Comparison of ENCODE assay signal across 12 cellular contexts in the genomic region with DNA sequence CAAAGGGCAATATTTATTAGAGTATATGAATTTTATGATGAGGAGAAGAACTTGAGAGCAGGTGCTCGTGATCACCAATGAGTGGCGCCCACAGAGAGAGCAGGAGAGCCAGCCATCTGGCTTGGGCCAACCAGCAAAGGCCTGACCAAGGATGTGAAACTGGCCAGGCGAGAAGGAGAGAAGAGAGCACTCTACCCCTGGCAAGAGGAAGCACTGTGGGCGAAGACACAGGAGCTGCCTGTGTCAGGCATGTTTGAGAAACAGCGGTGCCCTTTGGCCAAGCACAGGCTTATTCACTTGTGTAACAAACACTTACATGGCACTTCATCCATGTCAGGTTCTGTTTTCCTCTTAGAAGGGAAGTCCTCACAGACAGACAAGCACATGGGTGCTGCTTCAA. TPM values are rescaled to one million over a fixed set of nuclear protein-coding genes. Genes with fewer than 3 reads are reported as not detected.
DNase-seq lines count a peak whose midpoint lies in the region; ATAC-seq, FAIRE-seq and TF ChIP-seq lines count a peak whose summit lies in the region.
"Had no signal": no experiment of that assay in that cellular context is flagged by ENCODE, and none has a peak within 500 bp of the region (broad histone marks: within the 10 kb centered on the region; RNA-seq: fewer than 3 reads in every experiment).

No MANE protein-coding gene starts in this region.

- H3K4me3 ChIP-seq in BLaER1: no peak overlapping the region
- H3K4me3 ChIP-seq: HAP-1 had no signal

- H3K27ac ChIP-seq in BLaER1: no peak overlapping the region
- peak overlapping the region; percentile 41 for H3K27ac ChIP-seq in VCaP

- H3K9me3 ChIP-seq in BLaER1: no peaks in the 10 kb centered on the region
- H3K9me3 ChIP-seq: HAP-1 had no signal

- H4K20me1 ChIP-seq in BLaER1: peaks cover 6% of the 10 kb centered on the region

- H3K4me1 Mint-ChIP-seq in activated T-cell treated with anti-CD3 and anti-CD28 coated beads, Interleukin-2, amount 50 U/mL, for 4 hours (ENCODE audit: low read depth): peaks cover 11% of the 10 kb centered on the region

- no peak for DNase-seq in HTR-8/SVneo (ENCODE audit: insufficient read length, low spot score)
- peak; percentile 42 for DNase-seq in mucosa of gallbladder (ENCODE audit: low spot score)
- DNase-seq in activated T-cell treated with anti-CD3 and anti-CD28 coated beads, Interleukin-2, amount 50 U/mL, for 4 hours: no peak
- no peak for DNase-seq in NCI-H1105 treated with DMSO at 0.1 percent for 48 hours (lab: John Stamatoyannopoulos, UW)
- DNase-seq in HuH-7.5 (ENCODE audit: low spot score): no peak
- no peak for DNase-seq in NCI-H2227 treated with DMSO at 0.1 percent for 48 hours (lab: John Stamatoyannopoulos, UW)
- DNase-seq: activated CD8-positive, alpha-beta memory T cell treated with anti-CD3 and anti-CD28 coated beads, Interleukin-2, amount 50 U/mL, for 4 hours; NCI-H526 treated with DMSO at 0.1 percent for 48 hours; stimulated activated naive CD4-positive, alpha-beta T cell treated with Interleukin-2 at 50 U/mL for 16 hours had no signal

- no peak for ATAC-seq in activated T-cell treated with anti-CD3 and anti-CD28 coated beads, Interleukin-2, amount 50 U/mL, for 4 hours

- H3K4me1 ChIP-seq in BLaER1: peaks cover 23% of the 10 kb centered on the region
- H3K4me1 ChIP-seq: HAP-1 had no signal

- no peaks in the 10 kb centered on the region for H3K36me3 Mint-ChIP-seq in activated T-cell treated with anti-CD3 and anti-CD28 coated beads, Interleukin-2, amount 50 U/mL, for 4 hours (ENCODE audit: insufficient read depth)

- peaks cover 9% of the 10 kb centered on the region for H3K27me3 ChIP-seq in BLaER1

- no peak for TF ChIP-seq CTCF in VCaP (conservative IDR thresholded peaks at IDR 0.05)

- peaks cover 17% of the 10 kb centered on the region for H3K27me3 Mint-ChIP-seq in activated T-cell treated with anti-CD3 and anti-CD28 coated beads, Interleukin-2, amount 50 U/mL, for 4 hours (ENCODE audit: low read depth)

- peak; percentile 13 for FAIRE-seq in HTR-8/SVneo (lab: Jason Lieb, UNC)

- H3K9me3 Mint-ChIP-seq in activated T-cell treated with anti-CD3 and anti-CD28 coated beads, Interleukin-2, amount 50 U/mL, for 4 hours: no peaks in the 10 kb centered on the region

- no peak overlapping the region for H3K9ac ChIP-seq in BLaER1

- peak overlapping the region; percentile 26; the same call in 1 of the 2 replicates for H3K4me2 ChIP-seq in BLaER1

- H3K36me3 ChIP-seq in BLaER1: no peaks in the 10 kb centered on the region
- H3K36me3 ChIP-seq: HAP-1 had no signal

- H3K4me3 Mint-ChIP-seq in activated T-cell treated with anti-CD3 and anti-CD28 coated beads, Interleukin-2, amount 50 U/mL, for 4 hours: no peak overlapping the region

RNA-seq across cellular contexts. Expression of gene SIPA1L2, which starts 4.2 kb away (rescaled TPM):
- 20.6 TPM for total RNA-seq in mucosa of gallbladder
- total RNA-seq in activated T-cell treated with anti-CD3 and anti-CD28 coated beads, Interleukin-2, amount 50 U/mL, for 4 hours: 10 to 100 TPM in 1 of 3 donors, 1 to 10 TPM in 2; 5.3 to 13.8 (median 6.7) TPM
